Comparison of ENCODE assay signal across 13 cellular contexts in the genomic region with DNA sequence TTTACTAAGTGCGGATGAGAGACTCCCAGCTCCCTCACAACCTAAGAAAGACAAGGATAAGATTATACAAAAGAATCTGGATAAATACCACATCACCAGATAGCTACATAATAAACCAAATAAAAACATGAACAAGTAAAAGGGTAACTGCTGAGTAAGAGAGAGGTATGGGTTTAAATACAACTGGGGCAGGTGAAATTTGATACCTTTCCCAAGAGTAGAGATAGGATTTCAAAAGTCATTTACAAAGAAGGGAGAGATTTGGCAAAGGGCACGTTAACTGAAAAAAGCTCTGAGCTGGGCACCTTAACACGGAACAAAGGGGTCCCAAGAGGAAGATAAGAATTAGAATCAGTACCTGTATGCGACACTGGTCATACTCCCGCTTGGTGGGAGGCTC. TPM values are rescaled to one million over a fixed set of nuclear protein-coding genes. Genes with fewer than 3 reads are reported as not detected.
DNase-seq lines count a peak whose midpoint lies in the region; ATAC-seq and TF ChIP-seq lines count a peak whose summit lies in the region.
"Had no signal": no experiment of that assay in that cellular context is flagged by ENCODE, and none has a peak within 500 bp of the region (broad histone marks: within the 10 kb centered on the region; RNA-seq: fewer than 3 reads in every experiment).

No MANE protein-coding gene starts in this region.

- peaks cover 39% of the 10 kb centered on the region for H3K36me3 Mint-ChIP-seq in activated CD8-positive, alpha-beta T cell treated with anti-CD3 and anti-CD28 coated beads for 36 hours (ENCODE audit: low read depth)
- peaks cover 4 to 21% (median 10%) of the 10 kb centered on the region in 5 donors for H3K36me3 Mint-ChIP-seq in naive thymus-derived CD4-positive, alpha-beta T cell

- no peak for TF ChIP-seq CTCF in activated CD8-positive, alpha-beta T cell treated with anti-CD3 and anti-CD28 coated beads for 36 hours (IDR thresholded peaks at IDR 0.05)

- H3K4me1 Mint-ChIP-seq in activated CD8-positive, alpha-beta T cell treated with anti-CD3 and anti-CD28 coated beads for 36 hours (ENCODE audit: low read depth), result peaks cover 38% of the 10 kb centered on the region
- peaks cover 27 to 56% (median 47%) of the 10 kb centered on the region in 7 donors for H3K4me1 Mint-ChIP-seq in naive thymus-derived CD4-positive, alpha-beta T cell

- H3K36me3 ChIP-seq in BLaER1 treated with 17β-estradiol and CSF1 and Interleukin-3, amounts not matched to agents 10 nM and 100 nM, result peaks cover 48 to 58% (median 55%) of the 10 kb centered on the region in 11 experiments
- H3K36me3 ChIP-seq in naive thymus-derived CD4-positive, alpha-beta T cell (ENCODE audit: control insufficient read depth in 2 of 3, insufficient read depth in 3 of 3, low read length in 3 of 3), result peaks cover 0 to 37% (median 3%) of the 10 kb centered on the region in 3 experiments
- peaks cover 42% of the 10 kb centered on the region for H3K36me3 ChIP-seq in MG63

- peak overlapping the region; percentile 51 for H3K27ac Mint-ChIP-seq in activated CD8-positive, alpha-beta T cell treated with anti-CD3 and anti-CD28 coated beads for 36 hours
- H3K27ac Mint-ChIP-seq in naive thymus-derived CD4-positive, alpha-beta T cell, result peak overlapping the region; percentile 51 to 98 (median 92)

- no peaks in the 10 kb centered on the region for H3K9me3 ChIP-seq in BLaER1 treated with 17β-estradiol and CSF1 and Interleukin-3, amounts not matched to agents 10 nM and 100 nM (replicated peaks in 1 of 11)
- H3K9me3 ChIP-seq in naive thymus-derived CD4-positive, alpha-beta T cell (ENCODE audit: control insufficient read depth in 2 of 3, low read length in 3 of 3), result no peaks in the 10 kb centered on the region
- H3K9me3 ChIP-seq in MG63 (no peaks in the 10 kb centered on the region), right cardiac atrium (ENCODE audit: control insufficient read depth, low read length) (no peaks in the 10 kb centered on the region)
- H3K9me3 ChIP-seq: ascending aorta had no signal

- H3K27ac ChIP-seq in BLaER1 treated with 17β-estradiol and CSF1 and Interleukin-3, amounts not matched to agents 10 nM and 100 nM, result peak overlapping the region in 3 of 11 experiments; percentile 3 to 93 (median 90); a peak in 2 of 22 replicates
- peak overlapping the region; percentile 98 for H3K27ac ChIP-seq in naive thymus-derived CD4-positive, alpha-beta T cell (ENCODE audit: low read depth, low read length)
- H3K27ac ChIP-seq in right cardiac atrium (ENCODE audit: low read length), result no peak overlapping the region

- H3K9me3 Mint-ChIP-seq in activated CD8-positive, alpha-beta T cell treated with anti-CD3 and anti-CD28 coated beads for 36 hours, result no peaks in the 10 kb centered on the region
- H3K9me3 Mint-ChIP-seq in naive thymus-derived CD4-positive, alpha-beta T cell, result no peaks in the 10 kb centered on the region

- peaks cover 0 to 37% (median 16%) of the 10 kb centered on the region in 11 experiments; a peak in 12 of 22 replicates for H4K20me1 ChIP-seq in BLaER1 treated with 17β-estradiol and CSF1 and Interleukin-3, amounts not matched to agents 10 nM and 100 nM

- WGBS in right cardiac atrium, result 72% methylated on average over 5 of the region's 5 CpGs

- peak overlapping the region; percentile 81 to 99 (median 97); a peak in 10 of 20 replicates for H3K4me3 ChIP-seq in BLaER1 treated with 17β-estradiol and CSF1 and Interleukin-3, amounts not matched to agents 10 nM and 100 nM
- H3K4me3 ChIP-seq in naive thymus-derived CD4-positive, alpha-beta T cell (ENCODE audit: low read length), result no peak overlapping the region
- H3K4me3 ChIP-seq in MG63 (no peak overlapping the region), right cardiac atrium (ENCODE audit: low read length) (no peak overlapping the region)

- POLR2A ChIA-PET in activated CD8-positive, alpha-beta T cell treated with anti-CD3 and anti-CD28 coated beads for 36 hours (lab: Charles Lee), result interaction anchor here (0.9 to 21.7 kb wide), 5 partner anchors 11 to 86 kb away, joined by 3 to 263 read pairs (median 14); a partner anchor contains a TSS
- POLR2A ChIA-PET in naive thymus-derived CD4-positive, alpha-beta T cell (lab: Charles Lee), result interaction anchor here (0.6 to 9.2 kb wide), 14 partner anchors 9 to 121 kb away, joined by 3 to 157 read pairs (median 4); a partner anchor contains a TSS

- no peak for ATAC-seq in activated CD8-positive, alpha-beta T cell treated with anti-CD3 and anti-CD28 coated beads for 36 hours
- no peak for ATAC-seq in naive thymus-derived CD4-positive, alpha-beta T cell
- no peak for ATAC-seq in right cardiac atrium

- no peaks in the 10 kb centered on the region for H3K27me3 Mint-ChIP-seq in activated CD8-positive, alpha-beta T cell treated with anti-CD3 and anti-CD28 coated beads for 36 hours
- H3K27me3 Mint-ChIP-seq in naive thymus-derived CD4-positive, alpha-beta T cell, result no peaks in the 10 kb centered on the region

- H3K4me2 ChIP-seq in BLaER1 treated with 17β-estradiol and CSF1 and Interleukin-3, amounts not matched to agents 10 nM and 100 nM, result peak overlapping the region; percentile 71 to 97 (median 92)

- peak overlapping the region; percentile 39 for H3K4me3 Mint-ChIP-seq in activated CD8-positive, alpha-beta T cell treated with anti-CD3 and anti-CD28 coated beads for 36 hours
- peak overlapping the region; percentile 62 to 93 (median 90) for H3K4me3 Mint-ChIP-seq in naive thymus-derived CD4-positive, alpha-beta T cell

- CTCF ChIA-PET in activated CD8-positive, alpha-beta T cell treated with anti-CD3 and anti-CD28 coated beads for 36 hours (lab: Charles Lee), result interaction anchor here (1.0 to 1.6 kb wide), 3 partner anchors 11 to 86 kb away, joined by 4 to 6 read pairs (median 6); a partner anchor contains a TSS
- CTCF ChIA-PET in naive thymus-derived CD4-positive, alpha-beta T cell (lab: Charles Lee), result interaction anchor here (1.2 kb wide), 1 partner anchor 204 kb away, joined by 4 read pairs; a partner anchor contains a TSS

- no peaks in the 10 kb centered on the region for H3K27me3 ChIP-seq in BLaER1 treated with 17β-estradiol and CSF1 and Interleukin-3, amounts not matched to agents 10 nM and 100 nM
- H3K27me3 ChIP-seq in naive thymus-derived CD4-positive, alpha-beta T cell (ENCODE audit: control insufficient read depth in 2 of 2, insufficient read depth in 2 of 2, low read length in 2 of 2), result no peaks in the 10 kb centered on the region
- H3K27me3 ChIP-seq in MG63 (no peaks in the 10 kb centered on the region), right cardiac atrium (ENCODE audit: control insufficient read depth, insufficient read depth) (no peaks in the 10 kb centered on the region)
- H3K27me3 ChIP-seq: ascending aorta had no signal

- intact Hi-C loops in activated CD8-positive, alpha-beta T cell treated with anti-CD3 and anti-CD28 coated beads for 36 hours (cut with micrococcal nuclease), result no loop called here
- intact Hi-C loops in naive thymus-derived CD4-positive, alpha-beta T cell (cut with micrococcal nuclease), result loop anchor here in 1 of 2 donors (10.0 kb wide), 1 partner anchor 252 kb away; no protein-coding TSS in a partner anchor
- intact Hi-C loops in right cardiac atrium (cut with DNase I), result no loop called here

- peak overlapping the region; percentile 92 to 98 (median 97); a peak in 21 of 22 replicates for H3K9ac ChIP-seq in BLaER1 treated with 17β-estradiol and CSF1 and Interleukin-3, amounts not matched to agents 10 nM and 100 nM

- H3K4me1 ChIP-seq in BLaER1 treated with 17β-estradiol and CSF1 and Interleukin-3, amounts not matched to agents 10 nM and 100 nM, result peaks cover 50 to 69% (median 64%) of the 10 kb centered on the region in 10 experiments
- peaks cover 13 to 27% of the 10 kb centered on the region in 2 donors for H3K4me1 ChIP-seq in naive thymus-derived CD4-positive, alpha-beta T cell (ENCODE audit: control insufficient read depth in 2 of 2, insufficient read depth in 2 of 2, low read length in 2 of 2)
- peaks cover 3% of the 10 kb centered on the region for H3K4me1 ChIP-seq in right cardiac atrium (ENCODE audit: control insufficient read depth, insufficient read depth, low read length)

- DNase-seq in DMS 273 treated with DMSO at 0.1 percent for 48 hours (lab: John Stamatoyannopoulos, UW), result peak; percentile 5
- DNase-seq in activated CD8-positive, alpha-beta T cell treated with anti-CD3 and anti-CD28 coated beads for 36 hours, result no peak
- DNase-seq in naive thymus-derived CD4-positive, alpha-beta T cell, result no peak
- DNase-seq in middle frontal gyrus (ENCODE audit: extremely low spot score, low spot score), result no peak
- DNase-seq in NOMO-1 treated with DMSO at 0.1 percent for 48 hours (lab: John Stamatoyannopoulos, UW; ENCODE audit: unreplicated experiment), result no peak
- DNase-seq in MG63, result no peak
- no peak for DNase-seq in right cardiac atrium
- DNase-seq: activated CD4-positive, CD25-positive, alpha-beta regulatory T cell; erythroblast; NCI-H2081 treated with DMSO at 0.1 percent for 48 hours; stimulated activated CD4-positive, alpha-beta T cell treated with anti-CD3 and anti-CD28 coated beads, Interleukin-2, amount 100 ng/mL, for 48 hours had no signal

RNA-seq across cellular contexts. Expression of a gene that starts 1.7 kb away (rescaled TPM):
- total RNA-seq in activated CD8-positive, alpha-beta T cell treated with anti-CD3 and anti-CD28 coated beads for 36 hours, result 100 to 1,000 TPM; 104 to 120 TPM
- total RNA-seq in naive thymus-derived CD4-positive, alpha-beta T cell, result 100 to 1,000 TPM; 114 to 215 (median 207) TPM
- polyA plus RNA-seq in naive thymus-derived CD4-positive, alpha-beta T cell, result 100 to 1,000 TPM; 218 to 256 TPM
- 85.5 and 147 TPM in 2 replicates for total RNA-seq in MG63 (2014; rRNA removed; shearing (Covaris generic); ENCODE audit: low replicate concordance)
- total RNA-seq in right cardiac atrium, result 10 to 100 TPM; 76.6 to 95.7 (median 83.6) TPM
- 101 TPM for polyA plus RNA-seq in right cardiac atrium

RNA-seq across cellular contexts. Expression of a gene that starts 5.1 kb away (rescaled TPM):
- total RNA-seq in activated CD8-positive, alpha-beta T cell treated with anti-CD3 and anti-CD28 coated beads for 36 hours, result 10 to 100 TPM; 12.0 to 12.9 TPM
- total RNA-seq in naive thymus-derived CD4-positive, alpha-beta T cell, result 10 to 100 TPM; 13.8 to 26.4 (median 20.8) TPM
- polyA plus RNA-seq in naive thymus-derived CD4-positive, alpha-beta T cell, result 1 to 10 TPM; 3.5 to 5.9 TPM
- total RNA-seq in MG63 (2014; rRNA removed; shearing (Covaris generic); ENCODE audit: low replicate concordance), result 4.7 and 9.8 TPM in 2 replicates
- total RNA-seq in right cardiac atrium, result 1 to 10 TPM; 3.2 to 5.8 (median 3.6) TPM
- polyA plus RNA-seq in right cardiac atrium, result 7.3 TPM
- total RNA-seq: ascending aorta had no signal

RNA-seq across cellular contexts. Expression of a gene that starts 5.7 kb away (rescaled TPM):
- 1 to 10 TPM; 4.7 TPM for total RNA-seq in activated CD8-positive, alpha-beta T cell treated with anti-CD3 and anti-CD28 coated beads for 36 hours
- total RNA-seq in naive thymus-derived CD4-positive, alpha-beta T cell, result 1 to 10 TPM; 2.2 to 8.2 (median 5.8) TPM
- 10 to 100 TPM in 1 of 2 donors, 1 to 10 TPM in 1; 9.1 to 11.1 TPM for polyA plus RNA-seq in naive thymus-derived CD4-positive, alpha-beta T cell
- total RNA-seq in MG63 (2014; rRNA removed; shearing (Covaris generic); ENCODE audit: low replicate concordance), result 16.4 and 22.2 TPM in 2 replicates
- 1 to 10 TPM; 5.2 to 8.6 (median 6.5) TPM for total RNA-seq in right cardiac atrium
- 12.9 TPM for polyA plus RNA-seq in right cardiac atrium

RNA-seq across cellular contexts. Expression of a gene that starts 12.0 kb away (rescaled TPM):
- 10 to 100 TPM; 37.1 to 43.6 TPM for total RNA-seq in activated CD8-positive, alpha-beta T cell treated with anti-CD3 and anti-CD28 coated beads for 36 hours
- 10 to 100 TPM in 4 of 5 experiments, 1 to 10 TPM in 1; 8.9 to 29.3 (median 23.7) TPM for total RNA-seq in naive thymus-derived CD4-positive, alpha-beta T cell
- polyA plus RNA-seq in naive thymus-derived CD4-positive, alpha-beta T cell, result 1 to 10 TPM; 2.5 TPM
- total RNA-seq in MG63 (2014; rRNA removed; shearing (Covaris generic); ENCODE audit: low replicate concordance), result 10.9 and 14.9 TPM in 2 replicates
- total RNA-seq in right cardiac atrium, result 1 to 10 TPM; 6.6 to 9.5 (median 7.3) TPM
- polyA plus RNA-seq in right cardiac atrium, result 5.2 TPM
- total RNA-seq: ascending aorta had no signal

RNA-seq across cellular contexts. Expression of a gene that starts 12.2 kb away (rescaled TPM):
- 100 to 1,000 TPM; 108 TPM for total RNA-seq in activated CD8-positive, alpha-beta T cell treated with anti-CD3 and anti-CD28 coated beads for 36 hours
- 100 to 1,000 TPM in 1 of 5 experiments, 10 to 100 TPM in 4; 23.2 to 103 (median 47.6) TPM for total RNA-seq in naive thymus-derived CD4-positive, alpha-beta T cell
- 10 to 100 TPM; 84.2 to 96.9 TPM for polyA plus RNA-seq in naive thymus-derived CD4-positive, alpha-beta T cell
- 64.8 and 73.5 TPM in 2 replicates for total RNA-seq in MG63 (2014; rRNA removed; shearing (Covaris generic); ENCODE audit: low replicate concordance)
- 10 to 100 TPM; 30.6 to 41.1 (median 35.2) TPM for total RNA-seq in right cardiac atrium
- polyA plus RNA-seq in right cardiac atrium, result 79.7 TPM

Comparison
In these comparisons a context has a peak if more than half of its experiments do, and no peak if none do; other contexts are left out.
1. H3K4me3 ChIP-seq: peak in BLaER1 treated with 17β-estradiol and CSF1 and Interleukin-3, amounts not matched to agents 10 nM and 100 nM (10 of 10); none in naive thymus-derived CD4-positive, alpha-beta T cell (single experiment), MG63 (single experiment) and right cardiac atrium (single experiment).